1 cellular context compared by ENCODE assay signal in the genomic region with DNA sequence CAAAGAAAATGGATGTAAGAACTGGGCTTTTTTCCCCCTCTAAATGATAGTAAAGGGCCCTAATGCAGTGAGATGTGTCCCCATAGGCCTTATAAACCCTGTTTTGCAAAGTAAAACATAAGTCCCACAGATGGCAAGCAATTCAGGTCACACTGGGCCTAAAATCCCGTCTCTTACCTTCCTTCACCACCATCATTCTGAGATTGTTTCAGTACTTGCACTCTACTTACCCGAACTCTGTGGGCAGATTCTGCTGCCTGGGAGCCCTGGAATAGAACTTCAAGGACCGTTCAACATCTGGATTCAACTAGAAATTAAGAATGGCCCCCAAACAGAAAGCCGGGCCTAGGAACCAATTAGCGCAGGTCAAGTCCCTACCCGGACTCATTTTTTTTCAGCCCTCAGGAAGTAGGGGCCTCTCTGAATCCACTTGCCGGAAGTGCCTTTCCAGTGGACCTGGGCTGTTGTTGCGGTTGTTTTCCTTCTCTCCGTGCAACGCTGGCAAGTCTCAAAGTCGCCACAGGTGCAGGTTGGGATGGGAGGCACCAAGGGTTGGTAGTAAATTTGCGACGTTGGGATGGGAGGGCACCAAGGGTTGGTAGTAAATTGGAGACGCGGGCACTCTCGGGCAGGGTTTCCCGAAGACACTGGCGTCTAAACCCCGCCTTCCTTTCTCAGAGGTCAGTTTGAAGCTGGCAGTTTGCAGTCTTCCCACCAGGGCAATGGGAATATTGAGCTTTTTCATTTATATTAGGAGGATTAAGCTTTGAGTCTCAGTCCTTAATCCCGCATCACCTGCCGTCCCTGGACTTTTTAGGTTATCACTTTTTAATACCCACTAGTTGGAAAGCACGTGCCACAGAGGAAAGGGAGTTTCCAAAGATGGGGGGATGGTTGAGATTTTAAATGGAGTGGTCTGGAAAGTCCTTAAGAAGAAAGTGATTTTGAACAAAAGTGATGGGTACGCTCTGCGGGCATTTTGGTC.
A peak's percentile ranks its signal among the peaks of the same experiment; 100 is the strongest.
TF ChIP-seq lines count a peak whose summit lies in the region.

A gene with protein sequence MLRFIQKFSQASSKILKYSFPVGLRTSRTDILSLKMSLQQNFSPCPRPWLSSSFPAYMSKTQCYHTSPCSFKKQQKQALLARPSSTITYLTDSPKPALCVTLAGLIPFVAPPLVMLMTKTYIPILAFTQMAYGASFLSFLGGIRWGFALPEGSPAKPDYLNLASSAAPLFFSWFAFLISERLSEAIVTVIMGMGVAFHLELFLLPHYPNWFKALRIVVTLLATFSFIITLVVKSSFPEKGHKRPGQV (plus strand): TSS at position 429 of the 985 bp plus-strand sequence. CDS start 2,888 bp downstream, outside the sequence.

TF ChIP-seq in HepG2, 621 proteins besides CTCF, POLR2A, EP300 and RAD21 (continued from another document and continues in another):
- TF ChIP-seq, protein P1, sequence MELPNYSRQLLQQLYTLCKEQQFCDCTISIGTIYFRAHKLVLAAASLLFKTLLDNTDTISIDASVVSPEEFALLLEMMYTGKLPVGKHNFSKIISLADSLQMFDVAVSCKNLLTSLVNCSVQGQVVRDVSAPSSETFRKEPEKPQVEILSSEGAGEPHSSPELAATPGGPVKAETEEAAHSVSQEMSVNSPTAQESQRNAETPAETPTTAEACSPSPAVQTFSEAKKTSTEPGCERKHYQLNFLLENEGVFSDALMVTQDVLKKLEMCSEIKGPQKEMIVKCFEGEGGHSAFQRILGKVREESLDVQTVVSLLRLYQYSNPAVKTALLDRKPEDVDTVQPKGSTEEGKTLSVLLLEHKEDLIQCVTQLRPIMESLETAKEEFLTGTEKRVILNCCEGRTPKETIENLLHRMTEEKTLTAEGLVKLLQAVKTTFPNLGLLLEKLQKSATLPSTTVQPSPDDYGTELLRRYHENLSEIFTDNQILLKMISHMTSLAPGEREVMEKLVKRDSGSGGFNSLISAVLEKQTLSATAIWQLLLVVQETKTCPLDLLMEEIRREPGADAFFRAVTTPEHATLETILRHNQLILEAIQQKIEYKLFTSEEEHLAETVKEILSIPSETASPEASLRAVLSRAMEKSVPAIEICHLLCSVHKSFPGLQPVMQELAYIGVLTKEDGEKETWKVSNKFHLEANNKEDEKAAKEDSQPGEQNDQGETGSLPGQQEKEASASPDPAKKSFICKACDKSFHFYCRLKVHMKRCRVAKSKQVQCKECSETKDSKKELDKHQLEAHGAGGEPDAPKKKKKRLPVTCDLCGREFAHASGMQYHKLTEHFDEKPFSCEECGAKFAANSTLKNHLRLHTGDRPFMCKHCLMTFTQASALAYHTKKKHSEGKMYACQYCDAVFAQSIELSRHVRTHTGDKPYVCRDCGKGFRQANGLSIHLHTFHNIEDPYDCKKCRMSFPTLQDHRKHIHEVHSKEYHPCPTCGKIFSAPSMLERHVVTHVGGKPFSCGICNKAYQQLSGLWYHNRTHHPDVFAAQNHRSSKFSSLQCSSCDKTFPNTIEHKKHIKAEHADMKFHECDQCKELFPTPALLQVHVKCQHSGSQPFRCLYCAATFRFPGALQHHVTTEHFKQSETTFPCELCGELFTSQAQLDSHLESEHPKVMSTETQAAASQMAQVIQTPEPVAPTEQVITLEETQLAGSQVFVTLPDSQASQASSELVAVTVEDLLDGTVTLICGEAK (IDR thresholded peaks at IDR 0.05) = peak; percentile 90
- TF ChIP-seq, protein P1 (CRISPR knock-in tag; IDR thresholded peaks at IDR 0.05) = peak; percentile 72
- TF ChIP-seq TSC22D2 (CRISPR knock-in tag; IDR thresholded peaks at IDR 0.05; ENCODE audit: borderline replicate concordance) (peak; percentile 82; the same call in 1 of the 2 replicates), ZNF124 (CRISPR knock-in tag; IDR thresholded peaks at IDR 0.05) (peak; percentile 83; the same call in 1 of the 2 replicates), ZNF274 (CRISPR knock-in tag; IDR thresholded peaks at IDR 0.05) (no peak), ZNF644 (CRISPR knock-in tag; IDR thresholded peaks at IDR 0.05; ENCODE audit: low read depth) (0 out of 2 replicates have a peak, but pooled peaks have one; percentile 10), ZNF660 (CRISPR knock-in tag; IDR thresholded peaks at IDR 0.05; ENCODE audit: borderline replicate concordance, low read depth) (no peak), ZNF773 (CRISPR knock-in tag; IDR thresholded peaks at IDR 0.05; ENCODE audit: borderline replicate concordance) (no peak), ZNF33B (CRISPR knock-in tag; IDR thresholded peaks at IDR 0.05) (no peak), RXRB (CRISPR knock-in tag; IDR thresholded peaks at IDR 0.05; ENCODE audit: borderline replicate concordance) (peak; percentile 39), RBAK (CRISPR knock-in tag; IDR thresholded peaks at IDR 0.05) (no peak), ZNF251 (CRISPR knock-in tag; IDR thresholded peaks at IDR 0.05) (no peak), PHF20 (CRISPR knock-in tag; IDR thresholded peaks at IDR 0.05) (peak; percentile 86), KMT2B (CRISPR knock-in tag; IDR thresholded peaks at IDR 0.05) (peak; percentile 86)
- TF ChIP-seq, protein P2, sequence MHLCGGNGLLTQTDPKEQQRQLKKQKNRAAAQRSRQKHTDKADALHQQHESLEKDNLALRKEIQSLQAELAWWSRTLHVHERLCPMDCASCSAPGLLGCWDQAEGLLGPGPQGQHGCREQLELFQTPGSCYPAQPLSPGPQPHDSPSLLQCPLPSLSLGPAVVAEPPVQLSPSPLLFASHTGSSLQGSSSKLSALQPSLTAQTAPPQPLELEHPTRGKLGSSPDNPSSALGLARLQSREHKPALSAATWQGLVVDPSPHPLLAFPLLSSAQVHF (CRISPR knock-in tag; IDR thresholded peaks at IDR 0.05) = no peak
- TF ChIP-seq, protein P3, sequence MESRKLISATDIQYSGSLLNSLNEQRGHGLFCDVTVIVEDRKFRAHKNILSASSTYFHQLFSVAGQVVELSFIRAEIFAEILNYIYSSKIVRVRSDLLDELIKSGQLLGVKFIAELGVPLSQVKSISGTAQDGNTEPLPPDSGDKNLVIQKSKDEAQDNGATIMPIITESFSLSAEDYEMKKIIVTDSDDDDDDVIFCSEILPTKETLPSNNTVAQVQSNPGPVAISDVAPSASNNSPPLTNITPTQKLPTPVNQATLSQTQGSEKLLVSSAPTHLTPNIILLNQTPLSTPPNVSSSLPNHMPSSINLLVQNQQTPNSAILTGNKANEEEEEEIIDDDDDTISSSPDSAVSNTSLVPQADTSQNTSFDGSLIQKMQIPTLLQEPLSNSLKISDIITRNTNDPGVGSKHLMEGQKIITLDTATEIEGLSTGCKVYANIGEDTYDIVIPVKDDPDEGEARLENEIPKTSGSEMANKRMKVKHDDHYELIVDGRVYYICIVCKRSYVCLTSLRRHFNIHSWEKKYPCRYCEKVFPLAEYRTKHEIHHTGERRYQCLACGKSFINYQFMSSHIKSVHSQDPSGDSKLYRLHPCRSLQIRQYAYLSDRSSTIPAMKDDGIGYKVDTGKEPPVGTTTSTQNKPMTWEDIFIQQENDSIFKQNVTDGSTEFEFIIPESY (CRISPR knock-in tag; IDR thresholded peaks at IDR 0.05) = no peak
- TF ChIP-seq, protein P4, sequence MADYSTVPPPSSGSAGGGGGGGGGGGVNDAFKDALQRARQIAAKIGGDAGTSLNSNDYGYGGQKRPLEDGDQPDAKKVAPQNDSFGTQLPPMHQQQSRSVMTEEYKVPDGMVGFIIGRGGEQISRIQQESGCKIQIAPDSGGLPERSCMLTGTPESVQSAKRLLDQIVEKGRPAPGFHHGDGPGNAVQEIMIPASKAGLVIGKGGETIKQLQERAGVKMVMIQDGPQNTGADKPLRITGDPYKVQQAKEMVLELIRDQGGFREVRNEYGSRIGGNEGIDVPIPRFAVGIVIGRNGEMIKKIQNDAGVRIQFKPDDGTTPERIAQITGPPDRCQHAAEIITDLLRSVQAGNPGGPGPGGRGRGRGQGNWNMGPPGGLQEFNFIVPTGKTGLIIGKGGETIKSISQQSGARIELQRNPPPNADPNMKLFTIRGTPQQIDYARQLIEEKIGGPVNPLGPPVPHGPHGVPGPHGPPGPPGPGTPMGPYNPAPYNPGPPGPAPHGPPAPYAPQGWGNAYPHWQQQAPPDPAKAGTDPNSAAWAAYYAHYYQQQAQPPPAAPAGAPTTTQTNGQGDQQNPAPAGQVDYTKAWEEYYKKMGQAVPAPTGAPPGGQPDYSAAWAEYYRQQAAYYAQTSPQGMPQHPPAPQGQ (CRISPR knock-in tag; IDR thresholded peaks at IDR 0.05; ENCODE audit: borderline replicate concordance) = no peak
- TF ChIP-seq, protein P5, sequence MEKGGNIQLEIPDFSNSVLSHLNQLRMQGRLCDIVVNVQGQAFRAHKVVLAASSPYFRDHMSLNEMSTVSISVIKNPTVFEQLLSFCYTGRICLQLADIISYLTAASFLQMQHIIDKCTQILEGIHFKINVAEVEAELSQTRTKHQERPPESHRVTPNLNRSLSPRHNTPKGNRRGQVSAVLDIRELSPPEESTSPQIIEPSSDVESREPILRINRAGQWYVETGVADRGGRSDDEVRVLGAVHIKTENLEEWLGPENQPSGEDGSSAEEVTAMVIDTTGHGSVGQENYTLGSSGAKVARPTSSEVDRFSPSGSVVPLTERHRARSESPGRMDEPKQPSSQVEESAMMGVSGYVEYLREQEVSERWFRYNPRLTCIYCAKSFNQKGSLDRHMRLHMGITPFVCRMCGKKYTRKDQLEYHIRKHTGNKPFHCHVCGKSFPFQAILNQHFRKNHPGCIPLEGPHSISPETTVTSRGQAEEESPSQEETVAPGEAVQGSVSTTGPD (CRISPR knock-in tag; IDR thresholded peaks at IDR 0.05) = no peak
- TF ChIP-seq, protein P6, sequence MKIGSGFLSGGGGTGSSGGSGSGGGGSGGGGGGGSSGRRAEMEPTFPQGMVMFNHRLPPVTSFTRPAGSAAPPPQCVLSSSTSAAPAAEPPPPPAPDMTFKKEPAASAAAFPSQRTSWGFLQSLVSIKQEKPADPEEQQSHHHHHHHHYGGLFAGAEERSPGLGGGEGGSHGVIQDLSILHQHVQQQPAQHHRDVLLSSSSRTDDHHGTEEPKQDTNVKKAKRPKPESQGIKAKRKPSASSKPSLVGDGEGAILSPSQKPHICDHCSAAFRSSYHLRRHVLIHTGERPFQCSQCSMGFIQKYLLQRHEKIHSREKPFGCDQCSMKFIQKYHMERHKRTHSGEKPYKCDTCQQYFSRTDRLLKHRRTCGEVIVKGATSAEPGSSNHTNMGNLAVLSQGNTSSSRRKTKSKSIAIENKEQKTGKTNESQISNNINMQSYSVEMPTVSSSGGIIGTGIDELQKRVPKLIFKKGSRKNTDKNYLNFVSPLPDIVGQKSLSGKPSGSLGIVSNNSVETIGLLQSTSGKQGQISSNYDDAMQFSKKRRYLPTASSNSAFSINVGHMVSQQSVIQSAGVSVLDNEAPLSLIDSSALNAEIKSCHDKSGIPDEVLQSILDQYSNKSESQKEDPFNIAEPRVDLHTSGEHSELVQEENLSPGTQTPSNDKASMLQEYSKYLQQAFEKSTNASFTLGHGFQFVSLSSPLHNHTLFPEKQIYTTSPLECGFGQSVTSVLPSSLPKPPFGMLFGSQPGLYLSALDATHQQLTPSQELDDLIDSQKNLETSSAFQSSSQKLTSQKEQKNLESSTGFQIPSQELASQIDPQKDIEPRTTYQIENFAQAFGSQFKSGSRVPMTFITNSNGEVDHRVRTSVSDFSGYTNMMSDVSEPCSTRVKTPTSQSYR (CRISPR knock-in tag; IDR thresholded peaks at IDR 0.05; ENCODE audit: borderline replicate concordance) = no peak
- TF ChIP-seq, protein P7, sequence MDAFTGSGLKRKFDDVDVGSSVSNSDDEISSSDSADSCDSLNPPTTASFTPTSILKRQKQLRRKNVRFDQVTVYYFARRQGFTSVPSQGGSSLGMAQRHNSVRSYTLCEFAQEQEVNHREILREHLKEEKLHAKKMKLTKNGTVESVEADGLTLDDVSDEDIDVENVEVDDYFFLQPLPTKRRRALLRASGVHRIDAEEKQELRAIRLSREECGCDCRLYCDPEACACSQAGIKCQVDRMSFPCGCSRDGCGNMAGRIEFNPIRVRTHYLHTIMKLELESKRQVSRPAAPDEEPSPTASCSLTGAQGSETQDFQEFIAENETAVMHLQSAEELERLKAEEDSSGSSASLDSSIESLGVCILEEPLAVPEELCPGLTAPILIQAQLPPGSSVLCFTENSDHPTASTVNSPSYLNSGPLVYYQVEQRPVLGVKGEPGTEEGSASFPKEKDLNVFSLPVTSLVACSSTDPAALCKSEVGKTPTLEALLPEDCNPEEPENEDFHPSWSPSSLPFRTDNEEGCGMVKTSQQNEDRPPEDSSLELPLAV (CRISPR knock-in tag; conservative IDR thresholded peaks at IDR 0.05; ENCODE audit: low read depth) = no peak
